ENCODE assay signal across 1 cellular context in the genomic region with DNA sequence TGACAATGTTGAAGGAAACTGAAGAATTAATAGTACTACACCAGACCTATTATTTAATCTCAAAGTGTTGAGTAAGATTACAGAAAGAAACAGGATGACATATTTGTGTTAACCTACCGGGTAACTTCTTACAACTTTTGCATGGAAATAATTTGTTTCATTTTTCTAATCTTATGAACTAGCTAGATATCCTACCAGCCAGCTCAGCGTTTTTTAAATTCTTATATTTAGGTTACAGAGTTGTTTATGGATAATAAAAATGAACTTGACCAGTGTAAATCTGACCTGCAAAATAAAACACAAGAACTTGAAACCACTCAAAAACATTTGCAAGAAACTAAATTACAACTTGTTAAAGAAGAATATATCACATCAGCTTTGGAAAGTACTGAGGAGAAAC.
TF ChIP-seq lines count a peak whose summit lies in the region.

No MANE protein-coding gene starts in this region.

TF ChIP-seq in WTC11, 78 proteins besides CTCF, POLR2A, EP300 and RAD21 (continued from another document):
- TF ChIP-seq, protein P1, sequence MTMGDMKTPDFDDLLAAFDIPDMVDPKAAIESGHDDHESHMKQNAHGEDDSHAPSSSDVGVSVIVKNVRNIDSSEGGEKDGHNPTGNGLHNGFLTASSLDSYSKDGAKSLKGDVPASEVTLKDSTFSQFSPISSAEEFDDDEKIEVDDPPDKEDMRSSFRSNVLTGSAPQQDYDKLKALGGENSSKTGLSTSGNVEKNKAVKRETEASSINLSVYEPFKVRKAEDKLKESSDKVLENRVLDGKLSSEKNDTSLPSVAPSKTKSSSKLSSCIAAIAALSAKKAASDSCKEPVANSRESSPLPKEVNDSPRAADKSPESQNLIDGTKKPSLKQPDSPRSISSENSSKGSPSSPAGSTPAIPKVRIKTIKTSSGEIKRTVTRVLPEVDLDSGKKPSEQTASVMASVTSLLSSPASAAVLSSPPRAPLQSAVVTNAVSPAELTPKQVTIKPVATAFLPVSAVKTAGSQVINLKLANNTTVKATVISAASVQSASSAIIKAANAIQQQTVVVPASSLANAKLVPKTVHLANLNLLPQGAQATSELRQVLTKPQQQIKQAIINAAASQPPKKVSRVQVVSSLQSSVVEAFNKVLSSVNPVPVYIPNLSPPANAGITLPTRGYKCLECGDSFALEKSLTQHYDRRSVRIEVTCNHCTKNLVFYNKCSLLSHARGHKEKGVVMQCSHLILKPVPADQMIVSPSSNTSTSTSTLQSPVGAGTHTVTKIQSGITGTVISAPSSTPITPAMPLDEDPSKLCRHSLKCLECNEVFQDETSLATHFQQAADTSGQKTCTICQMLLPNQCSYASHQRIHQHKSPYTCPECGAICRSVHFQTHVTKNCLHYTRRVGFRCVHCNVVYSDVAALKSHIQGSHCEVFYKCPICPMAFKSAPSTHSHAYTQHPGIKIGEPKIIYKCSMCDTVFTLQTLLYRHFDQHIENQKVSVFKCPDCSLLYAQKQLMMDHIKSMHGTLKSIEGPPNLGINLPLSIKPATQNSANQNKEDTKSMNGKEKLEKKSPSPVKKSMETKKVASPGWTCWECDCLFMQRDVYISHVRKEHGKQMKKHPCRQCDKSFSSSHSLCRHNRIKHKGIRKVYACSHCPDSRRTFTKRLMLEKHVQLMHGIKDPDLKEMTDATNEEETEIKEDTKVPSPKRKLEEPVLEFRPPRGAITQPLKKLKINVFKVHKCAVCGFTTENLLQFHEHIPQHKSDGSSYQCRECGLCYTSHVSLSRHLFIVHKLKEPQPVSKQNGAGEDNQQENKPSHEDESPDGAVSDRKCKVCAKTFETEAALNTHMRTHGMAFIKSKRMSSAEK (CRISPR knock-in tag; IDR thresholded peaks at IDR 0.05; ENCODE audit: borderline replicate concordance), result no peak
- TF ChIP-seq RORB (CRISPR knock-in tag; IDR thresholded peaks at IDR 0.05) (no peak), TP53 (CRISPR knock-in tag; IDR thresholded peaks at IDR 0.05) (no peak), NR3C1 (CRISPR knock-in tag; conservative IDR thresholded peaks at IDR 0.05; ENCODE audit: low read depth) (no peak), IRF2 (CRISPR knock-in tag; IDR thresholded peaks at IDR 0.05; ENCODE audit: borderline replicate concordance, low read depth) (no peak)
- TF ChIP-seq, protein P2, sequence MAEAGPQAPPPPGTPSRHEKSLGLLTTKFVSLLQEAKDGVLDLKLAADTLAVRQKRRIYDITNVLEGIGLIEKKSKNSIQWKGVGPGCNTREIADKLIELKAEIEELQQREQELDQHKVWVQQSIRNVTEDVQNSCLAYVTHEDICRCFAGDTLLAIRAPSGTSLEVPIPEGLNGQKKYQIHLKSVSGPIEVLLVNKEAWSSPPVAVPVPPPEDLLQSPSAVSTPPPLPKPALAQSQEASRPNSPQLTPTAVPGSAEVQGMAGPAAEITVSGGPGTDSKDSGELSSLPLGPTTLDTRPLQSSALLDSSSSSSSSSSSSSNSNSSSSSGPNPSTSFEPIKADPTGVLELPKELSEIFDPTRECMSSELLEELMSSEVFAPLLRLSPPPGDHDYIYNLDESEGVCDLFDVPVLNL (CRISPR knock-in tag; IDR thresholded peaks at IDR 0.05; ENCODE audit: borderline replicate concordance, low read depth), result no peak
- TF ChIP-seq, protein P3, sequence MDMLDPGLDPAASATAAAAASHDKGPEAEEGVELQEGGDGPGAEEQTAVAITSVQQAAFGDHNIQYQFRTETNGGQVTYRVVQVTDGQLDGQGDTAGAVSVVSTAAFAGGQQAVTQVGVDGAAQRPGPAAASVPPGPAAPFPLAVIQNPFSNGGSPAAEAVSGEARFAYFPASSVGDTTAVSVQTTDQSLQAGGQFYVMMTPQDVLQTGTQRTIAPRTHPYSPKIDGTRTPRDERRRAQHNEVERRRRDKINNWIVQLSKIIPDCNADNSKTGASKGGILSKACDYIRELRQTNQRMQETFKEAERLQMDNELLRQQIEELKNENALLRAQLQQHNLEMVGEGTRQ (CRISPR knock-in tag; IDR thresholded peaks at IDR 0.05), result no peak
- TF ChIP-seq, protein P4, sequence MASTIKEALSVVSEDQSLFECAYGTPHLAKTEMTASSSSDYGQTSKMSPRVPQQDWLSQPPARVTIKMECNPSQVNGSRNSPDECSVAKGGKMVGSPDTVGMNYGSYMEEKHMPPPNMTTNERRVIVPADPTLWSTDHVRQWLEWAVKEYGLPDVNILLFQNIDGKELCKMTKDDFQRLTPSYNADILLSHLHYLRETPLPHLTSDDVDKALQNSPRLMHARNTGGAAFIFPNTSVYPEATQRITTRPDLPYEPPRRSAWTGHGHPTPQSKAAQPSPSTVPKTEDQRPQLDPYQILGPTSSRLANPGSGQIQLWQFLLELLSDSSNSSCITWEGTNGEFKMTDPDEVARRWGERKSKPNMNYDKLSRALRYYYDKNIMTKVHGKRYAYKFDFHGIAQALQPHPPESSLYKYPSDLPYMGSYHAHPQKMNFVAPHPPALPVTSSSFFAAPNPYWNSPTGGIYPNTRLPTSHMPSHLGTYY (CRISPR knock-in tag; IDR thresholded peaks at IDR 0.05), result no peak
- TF ChIP-seq, protein P5, sequence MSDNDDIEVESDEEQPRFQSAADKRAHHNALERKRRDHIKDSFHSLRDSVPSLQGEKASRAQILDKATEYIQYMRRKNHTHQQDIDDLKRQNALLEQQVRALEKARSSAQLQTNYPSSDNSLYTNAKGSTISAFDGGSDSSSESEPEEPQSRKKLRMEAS (CRISPR knock-in tag; IDR thresholded peaks at IDR 0.05), result no peak
